ENCODE assay signal across 12 cellular contexts in genomic region chr12:10362325-10362724, GRCh38. TPM values are rescaled to one million over a fixed set of nuclear protein-coding genes. Genes with fewer than 3 reads are reported as not detected.
DNase-seq lines count a peak whose midpoint lies in the region; ATAC-seq and TF ChIP-seq lines count a peak whose summit lies in the region.
"Had no signal": no experiment of that assay in that cellular context is flagged by ENCODE, and none has a peak within 500 bp of the region (broad histone marks: within the 10 kb centered on the region; RNA-seq: fewer than 3 reads in every experiment).

No MANE protein-coding gene starts in this region.

- POLR2A ChIA-PET in HCT116 (lab: Charles Lee): no interaction called here

- H3K27me3 ChIP-seq in HCT116 (ENCODE audit: insufficient read depth, low read length) (no peaks in the 10 kb centered on the region), SJSA1 (replicated peaks) (no peaks in the 10 kb centered on the region), iPS-20b (ENCODE audit: insufficient read depth, low read length) (no peaks in the 10 kb centered on the region)

- H3K9me3 ChIP-seq in HCT116 (ENCODE audit: control insufficient read depth in 1 of 2, insufficient read depth in 1 of 2, low read depth in 1 of 2, low read length in 2 of 2) (no peaks in the 10 kb centered on the region), SJSA1 (replicated peaks) (no peaks in the 10 kb centered on the region), iPS-20b (ENCODE audit: insufficient read depth, low read depth, low read length) (no peaks in the 10 kb centered on the region)

- H3K27me3 Mint-ChIP-seq in stimulated activated naive CD8-positive, alpha-beta T cell treated with anti-CD3 and anti-CD28 coated beads, Interleukin-15, amount 100 ng/mL, for 72 hours: no peaks in the 10 kb centered on the region

- H3K9ac ChIP-seq in HCT116 (ENCODE audit: low read length) (peak overlapping the region; percentile 65; the same call in 1 of the 2 replicates), iPS-20b (ENCODE audit: low read depth, low read length) (peak overlapping the region; percentile 38; the same call in 1 of the 2 replicates)

- H3K79me2 ChIP-seq in HCT116 (ENCODE audit: insufficient read depth, low read length): no peaks in the 10 kb centered on the region

- no peaks in the 10 kb centered on the region for H3K9me3 Mint-ChIP-seq in stimulated activated naive CD8-positive, alpha-beta T cell treated with anti-CD3 and anti-CD28 coated beads, Interleukin-15, amount 100 ng/mL, for 72 hours

- intact Hi-C loops in HCT116 (cut with micrococcal nuclease): no loop called here
- intact Hi-C loops in left cardiac atrium (cut with DNase I): no loop called here

- DNase-seq in HCT116 (ENCODE audit: low read depth, low spot score) (no peak), SJSA1 (ENCODE audit: low read depth in 1 of 2, low spot score in 2 of 2) (no peak), substantia nigra (lab: John Stamatoyannopoulos, UW) (no peak), left cardiac atrium (no peak), GOT3 (lab: John Stamatoyannopoulos, UW) (no peak)
- no peak for DNase-seq in stimulated activated naive CD8-positive, alpha-beta T cell treated with anti-CD3 and anti-CD28 coated beads, Interleukin-15, amount 100 ng/mL, for 72 hours
- DNase-seq: stimulated activated CD4-positive, alpha-beta T cell treated with anti-CD3 and anti-CD28 coated beads, Interleukin-4, amount 100 ng/mL, for 1 hour had no signal

- peak overlapping the region; percentile 90 for H3K4me2 ChIP-seq in HCT116 (ENCODE audit: low read length)

- H3K36me3 ChIP-seq in HCT116 (ENCODE audit: control insufficient read depth in 1 of 2, insufficient read depth in 2 of 2, low read length in 2 of 2): no peaks in the 10 kb centered on the region
- H3K36me3 ChIP-seq in SJSA1: no peaks in the 10 kb centered on the region
- H3K36me3 ChIP-seq in iPS-20b (ENCODE audit: insufficient read depth, low read depth, low read length): no peaks in the 10 kb centered on the region

- H3K4me3 Mint-ChIP-seq in stimulated activated naive CD8-positive, alpha-beta T cell treated with anti-CD3 and anti-CD28 coated beads, Interleukin-15, amount 100 ng/mL, for 72 hours: no peak overlapping the region

- no peak for TF ChIP-seq RAD21 in HCT116 (IDR thresholded peaks at IDR 0.05; ENCODE audit: low read depth)

- RAD21 ChIA-PET in HCT116 (lab: Charles Lee; ENCODE audit: low non-redundant PET in 1 of 2, low total read pairs in 2 of 2, uncharacterized antibody in 2 of 2, unreplicated experiment in 2 of 2): interaction anchor here in 1 of 2 experiments (0.7 kb wide), 1 partner anchor 1678 kb away, joined by 3 read pairs; no protein-coding TSS in a partner anchor

- peaks cover 37 to 52% of the 10 kb centered on the region in 2 experiments; a peak in 3 of 4 replicates for H3K4me1 ChIP-seq in HCT116 (ENCODE audit: control insufficient read depth in 1 of 2, insufficient read depth in 2 of 2, low read length in 2 of 2)
- peaks cover 40% of the 10 kb centered on the region for H3K4me1 ChIP-seq in SJSA1 (replicated peaks)
- H3K4me1 ChIP-seq in iPS-20b (ENCODE audit: insufficient read depth, low read length): peaks cover 44% of the 10 kb centered on the region

- no peak for TF ChIP-seq CTCF in HCT116 (IDR thresholded peaks at IDR 0.05 in 2 of 3, conservative IDR thresholded peaks at IDR 0.05 in 1 of 3; ENCODE audit: borderline replicate concordance in 1 of 3, insufficient read depth in 1 of 3, low read depth in 2 of 3, low read length in 2 of 3)

- H3K27ac ChIP-seq in HCT116 (ENCODE audit: low read depth, low read length) (peak overlapping the region; percentile 89), SJSA1 (peak overlapping the region; percentile 81), iPS-20b (ENCODE audit: low read length) (no peak overlapping the region), substantia nigra (ENCODE audit: low read depth, low read length, poor library complexity, severe bottlenecking) (peak overlapping the region; percentile 98)

- TF ChIP-seq POLR2A in HCT116 (IDR thresholded peaks at IDR 0.05; ENCODE audit: borderline replicate concordance, extremely low read depth, insufficient read depth, insufficient read length): no peak

- BruUV-seq in HCT116 (replicated peaks; lab: Mats Ljungman, UMichigan): no TSS peak

- ATAC-seq in HCT116 (no peak), left cardiac atrium (no peak), HG02840 (IDR thresholded peaks at IDR 0.05; ENCODE audit: low FRiP score, unreplicated experiment) (no peak)
- no peak for ATAC-seq in stimulated activated naive CD8-positive, alpha-beta T cell treated with anti-CD3 and anti-CD28 coated beads, Interleukin-15, amount 100 ng/mL, for 72 hours

- H2AFZ ChIP-seq in HCT116 (ENCODE audit: low read depth, low read length, poor library complexity, severe bottlenecking): no peak overlapping the region

- CTCF ChIA-PET in HCT116 (lab: Charles Lee): interaction anchor here (0.7 kb wide), 1 partner anchor 106 kb away, joined by 3 read pairs; no protein-coding TSS in a partner anchor

- H3K4me3 ChIP-seq in HCT116 (replicated peaks in 1 of 2; ENCODE audit: low read depth in 1 of 2, low read length in 2 of 2) (no peak overlapping the region), SJSA1 (no peak overlapping the region), iPS-20b (ENCODE audit: low read length) (no peak overlapping the region)

- H3K4me1 Mint-ChIP-seq in stimulated activated naive CD8-positive, alpha-beta T cell treated with anti-CD3 and anti-CD28 coated beads, Interleukin-15, amount 100 ng/mL, for 72 hours: peaks cover 36% of the 10 kb centered on the region

- H3K27ac Mint-ChIP-seq in stimulated activated naive CD8-positive, alpha-beta T cell treated with anti-CD3 and anti-CD28 coated beads, Interleukin-15, amount 100 ng/mL, for 72 hours: no peak overlapping the region

- H3K9me2 ChIP-seq in HCT116 (ENCODE audit: insufficient read depth): no peaks in the 10 kb centered on the region

- no peaks in the 10 kb centered on the region for H4K20me1 ChIP-seq in HCT116 (ENCODE audit: insufficient read depth)

TF ChIP-seq in HCT116, 20 proteins besides CTCF, POLR2A, EP300 and RAD21 (continues in another document):
- TF ChIP-seq REST (IDR thresholded peaks at IDR 0.05; ENCODE audit: low read depth) (no peak), EGR1 (IDR thresholded peaks at IDR 0.05; ENCODE audit: low read depth) (no peak), SRF (IDR thresholded peaks at IDR 0.05; ENCODE audit: low read depth) (no peak), JUND (IDR thresholded peaks at IDR 0.05) (no peak), ZNF274 (IDR thresholded peaks at IDR 0.05; ENCODE audit: low read depth, low read length) (no peak), YY1 (IDR thresholded peaks at IDR 0.05; ENCODE audit: extremely low read depth, insufficient replicate concordance, low read depth, low read length) (no peak), SP1 (IDR thresholded peaks at IDR 0.05; ENCODE audit: low read depth) (no peak), EZH2 (IDR thresholded peaks at IDR 0.05) (no peak)

RNA-seq across cellular contexts. Expression of gene KLRK1, which starts 27.5 kb away (rescaled TPM):
- total RNA-seq in HCT116 (2021; ENCODE audit: unreplicated experiment): 2.3 TPM
- polyA plus RNA-seq in HCT116 (2012): 2.2 and 3.7 TPM in 2 replicates
- not detected in 2 replicates for total RNA-seq in SJSA1 (2014; rRNA removed; shearing (Covaris generic))
- total RNA-seq in left cardiac atrium: 1 to 10 TPM in 1 of 2 donors, under 1 TPM in 1; 0.65 to 3.3 TPM
- total RNA-seq: Daoy had no signal

RNA-seq across cellular contexts. Expression of gene KLRC4, which starts 47.2 kb away (rescaled TPM):
- total RNA-seq in HCT116 (2021; ENCODE audit: unreplicated experiment) (2.1 TPM), left cardiac atrium (under 1 TPM in 1 of 2 donors, not detected in 1; 0.77 TPM)
- 0.37 and 0.91 TPM in 2 replicates for polyA plus RNA-seq in HCT116 (2012)
- not detected in 2 replicates for total RNA-seq in SJSA1 (2014; rRNA removed; shearing (Covaris generic))
- total RNA-seq: Daoy, LHCN-M2 had no signal

RNA-seq across cellular contexts. Expression of gene KLRD1, which starts 54.7 kb away (rescaled TPM):
- total RNA-seq in HCT116 (2021; ENCODE audit: unreplicated experiment) (0.27 TPM), left cardiac atrium (1 to 10 TPM; 2.4 to 3.6 TPM)
- polyA plus RNA-seq in HCT116 (2012): 0.02 and 0.05 TPM in 2 replicates
- 0.08 TPM in 1 of 2 replicates, not detected in the other for total RNA-seq in SJSA1 (2014; rRNA removed; shearing (Covaris generic))
- total RNA-seq: LHCN-M2 had no signal

RNA-seq across cellular contexts. Expression of gene KLRC3, which starts 58.1 kb away (rescaled TPM):
- total RNA-seq in HCT116 (2021; ENCODE audit: unreplicated experiment) (1.8 TPM), left cardiac atrium (not detected)
- polyA plus RNA-seq in HCT116 (2012): 0.77 and 1.4 TPM in 2 replicates
- not detected in 2 replicates for total RNA-seq in SJSA1 (2014; rRNA removed; shearing (Covaris generic))
- total RNA-seq: Daoy, subcutaneous adipose tissue had no signal
